15 cellular contexts compared by ENCODE assay signal in the genomic region with DNA sequence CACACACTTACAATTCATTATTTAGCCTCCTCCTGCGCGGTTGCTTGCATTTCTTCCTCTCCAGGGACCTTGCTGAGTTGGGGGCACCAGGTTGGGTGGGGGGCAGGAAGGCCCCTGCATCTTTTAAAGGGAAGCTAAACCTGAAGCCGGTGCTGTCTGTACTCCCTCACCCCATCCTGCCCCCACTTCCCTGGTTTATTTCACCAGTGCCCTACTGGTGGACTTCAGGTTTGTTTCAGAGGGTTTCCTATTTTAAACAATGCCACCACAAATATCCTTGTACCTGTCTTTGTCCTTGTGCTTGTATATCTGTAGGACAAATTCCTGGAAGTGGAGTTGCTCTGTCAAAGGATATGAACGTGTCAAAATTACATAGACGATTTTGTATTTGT. TPM values are rescaled to one million over a fixed set of nuclear protein-coding genes. Genes with fewer than 3 reads are reported as not detected.
DNase-seq lines count a peak whose midpoint lies in the region; ATAC-seq and TF ChIP-seq lines count a peak whose summit lies in the region.
"Had no signal": no experiment of that assay in that cellular context is flagged by ENCODE, and none has a peak within 500 bp of the region (broad histone marks: within the 10 kb centered on the region; RNA-seq: fewer than 3 reads in every experiment).

No MANE protein-coding gene starts in this region.

- peaks cover 59% of the 10 kb centered on the region for H3K4me1 Mint-ChIP-seq in nephron progenitor cell
- H3K4me1 Mint-ChIP-seq in activated naive CD8-positive, alpha-beta T cell treated with anti-CD3 and anti-CD28 coated beads for 36 hours, result peaks cover 3% of the 10 kb centered on the region
- H3K4me1 Mint-ChIP-seq in natural killer cell treated with Interleukin-12 subunit alpha and Interleukin-12 subunit beta and Interleukin-15 and Interleukin-18, amount 100 ng/mL, for 72 hours (ENCODE audit: low read depth in 2 of 2), result peaks cover 5 to 6% of the 10 kb centered on the region in 2 donors

- no peaks in the 10 kb centered on the region for H3K9me3 Mint-ChIP-seq in nephron progenitor cell
- no peaks in the 10 kb centered on the region for H3K9me3 Mint-ChIP-seq in activated naive CD8-positive, alpha-beta T cell treated with anti-CD3 and anti-CD28 coated beads for 36 hours
- H3K9me3 Mint-ChIP-seq in natural killer cell treated with Interleukin-12 subunit alpha and Interleukin-12 subunit beta and Interleukin-15 and Interleukin-18, amount 100 ng/mL, for 72 hours, result no peaks in the 10 kb centered on the region

- no peaks in the 10 kb centered on the region for H3K27me3 Mint-ChIP-seq in nephron progenitor cell (ENCODE audit: low read depth, poor library complexity)
- no peaks in the 10 kb centered on the region for H3K27me3 Mint-ChIP-seq in activated naive CD8-positive, alpha-beta T cell treated with anti-CD3 and anti-CD28 coated beads for 36 hours
- H3K27me3 Mint-ChIP-seq in natural killer cell treated with Interleukin-12 subunit alpha and Interleukin-12 subunit beta and Interleukin-15 and Interleukin-18, amount 100 ng/mL, for 72 hours, result no peaks in the 10 kb centered on the region

- in situ Hi-C loops in ACHN (cut with HindIII; ENCODE audit: low pct_ligation_motif_present, low pct_unique_long_range_greater_than_20kb, low sequenced_read_pairs), result no loop called here

- no peaks in the 10 kb centered on the region for H3K36me3 ChIP-seq in tibial nerve
- H3K36me3 ChIP-seq: ovary had no signal

- H3K4me1 ChIP-seq in tibial nerve, result peaks cover 0 to 10% (median 0%) of the 10 kb centered on the region in 4 donors

- peak overlapping the region; percentile 95 for H3K27ac Mint-ChIP-seq in nephron progenitor cell
- H3K27ac Mint-ChIP-seq in activated naive CD8-positive, alpha-beta T cell treated with anti-CD3 and anti-CD28 coated beads for 36 hours, result no peak overlapping the region
- H3K27ac Mint-ChIP-seq in natural killer cell treated with Interleukin-12 subunit alpha and Interleukin-12 subunit beta and Interleukin-15 and Interleukin-18, amount 100 ng/mL, for 72 hours, result no peak overlapping the region

- H3K36me3 Mint-ChIP-seq in nephron progenitor cell (ENCODE audit: low read depth), result peaks cover 5% of the 10 kb centered on the region
- H3K36me3 Mint-ChIP-seq in activated naive CD8-positive, alpha-beta T cell treated with anti-CD3 and anti-CD28 coated beads for 36 hours, result no peaks in the 10 kb centered on the region
- H3K36me3 Mint-ChIP-seq in natural killer cell treated with Interleukin-12 subunit alpha and Interleukin-12 subunit beta and Interleukin-15 and Interleukin-18, amount 100 ng/mL, for 72 hours, result no peaks in the 10 kb centered on the region

- H3K4me3 ChIP-seq in tibial nerve, result no peak overlapping the region
- H3K4me3 ChIP-seq in foreskin fibroblast (ENCODE audit: low read depth in 1 of 2, low read length in 2 of 2), result no peak overlapping the region
- H3K4me3 ChIP-seq: ovary had no signal

- no peak for TF ChIP-seq EP300 in tibial nerve (IDR thresholded peaks at IDR 0.05)

- H3K4me3 Mint-ChIP-seq in nephron progenitor cell, result peak overlapping the region; percentile 38
- no peak overlapping the region for H3K4me3 Mint-ChIP-seq in activated naive CD8-positive, alpha-beta T cell treated with anti-CD3 and anti-CD28 coated beads for 36 hours
- no peak overlapping the region for H3K4me3 Mint-ChIP-seq in natural killer cell treated with Interleukin-12 subunit alpha and Interleukin-12 subunit beta and Interleukin-15 and Interleukin-18, amount 100 ng/mL, for 72 hours

- no peaks in the 10 kb centered on the region for H3K9me3 ChIP-seq in tibial nerve
- H3K9me3 ChIP-seq: ovary had no signal

- H3K27ac ChIP-seq in tibial nerve, result no peak overlapping the region

- no peak for ATAC-seq in natural killer cell treated with Interleukin-12 subunit alpha and Interleukin-12 subunit beta and Interleukin-15 and Interleukin-18, amount 100 ng/mL, for 72 hours
- ATAC-seq: left lobe of liver had no signal

- peaks cover 0 to 3% of the 10 kb centered on the region in 2 donors for H3K27me3 ChIP-seq in tibial nerve
- H3K27me3 ChIP-seq: ovary had no signal

- DNase-seq in ACHN (peak; percentile 9), NCI-H69 (lab: John Stamatoyannopoulos, UW) (peak; percentile 51), dermis blood vessel endothelial cell (peak; percentile 10), nephron progenitor cell (no peak), tibial nerve (ENCODE audit: low spot score in 2 of 2) (no peak), foreskin fibroblast (no peak)
- DNase-seq in activated naive CD8-positive, alpha-beta T cell treated with anti-CD3 and anti-CD28 coated beads for 36 hours, result no peak
- no peak for DNase-seq in natural killer cell treated with Interleukin-12 subunit alpha and Interleukin-12 subunit beta and Interleukin-15 and Interleukin-18, amount 100 ng/mL, for 72 hours (ENCODE audit: low spot score)
- DNase-seq: activated CD4-positive, alpha-beta T cell treated with anti-CD3 and anti-CD28 coated beads for 48 hours; activated gamma-delta T cell; cerebellar nuclear complex; NCI-H1436; SW 1271 had no signal

- no peak for TF ChIP-seq POLR2A in tibial nerve (IDR thresholded peaks at IDR 0.05)

- no peak for TF ChIP-seq CTCF in nephron progenitor cell (IDR thresholded peaks at IDR 0.05)
- TF ChIP-seq CTCF in tibial nerve (IDR thresholded peaks at IDR 0.05), result no peak
- no peak for TF ChIP-seq CTCF in foreskin fibroblast (IDR thresholded peaks at IDR 0.05; ENCODE audit: low read depth, low read length)

- WGBS in tibial nerve, 2 donors, result 25 to 31% methylated on average over 5 of the region's 5 CpGs

RNA-seq across cellular contexts. Expression of gene PTK7, which starts 21.0 kb away (rescaled TPM):
- total RNA-seq in dermis blood vessel endothelial cell (23.0 and 29.9 TPM in 2 replicates), tibial nerve (1 to 10 TPM; 1.5 to 5.5 (median 3.9) TPM)
- 1 to 10 TPM; 3.3 to 3.9 TPM for total RNA-seq in activated naive CD8-positive, alpha-beta T cell treated with anti-CD3 and anti-CD28 coated beads for 36 hours
- total RNA-seq in natural killer cell treated with Interleukin-12 subunit alpha and Interleukin-12 subunit beta and Interleukin-15 and Interleukin-18, amount 100 ng/mL, for 72 hours, result 1 to 10 TPM; 1.2 to 4.1 TPM

RNA-seq across cellular contexts. Expression of gene KLC4, which starts 37.7 kb away (rescaled TPM):
- total RNA-seq in dermis blood vessel endothelial cell (17.3 and 19.9 TPM in 2 replicates), tibial nerve (10 to 100 TPM; 21.6 to 32.9 (median 23.8) TPM)
- 1 to 10 TPM; 9.5 to 10.0 TPM for total RNA-seq in activated naive CD8-positive, alpha-beta T cell treated with anti-CD3 and anti-CD28 coated beads for 36 hours
- 10 to 100 TPM; 12.3 to 13.0 TPM for total RNA-seq in natural killer cell treated with Interleukin-12 subunit alpha and Interleukin-12 subunit beta and Interleukin-15 and Interleukin-18, amount 100 ng/mL, for 72 hours

RNA-seq across cellular contexts. Expression of gene MRPL2, which starts 37.9 kb away (rescaled TPM):
- 18.5 and 19.4 TPM in 2 replicates for total RNA-seq in dermis blood vessel endothelial cell
- total RNA-seq in tibial nerve, result 10 to 100 TPM in 2 of 4 donors, 1 to 10 TPM in 2; 8.4 to 17.3 (median 11.6) TPM
- total RNA-seq in activated naive CD8-positive, alpha-beta T cell treated with anti-CD3 and anti-CD28 coated beads for 36 hours, result 100 to 1,000 TPM; 112 to 113 TPM
- total RNA-seq in natural killer cell treated with Interleukin-12 subunit alpha and Interleukin-12 subunit beta and Interleukin-15 and Interleukin-18, amount 100 ng/mL, for 72 hours, result 10 to 100 TPM; 41.7 to 59.6 TPM

RNA-seq across cellular contexts. Expression of gene CUL7, which starts 43.4 kb away (rescaled TPM):
- 38.9 and 39.5 TPM in 2 replicates for total RNA-seq in dermis blood vessel endothelial cell
- total RNA-seq in tibial nerve, result 10 to 100 TPM; 16.3 to 21.0 (median 17.9) TPM
- total RNA-seq in activated naive CD8-positive, alpha-beta T cell treated with anti-CD3 and anti-CD28 coated beads for 36 hours, result 10 to 100 TPM in 1 of 2 experiments, 1 to 10 TPM in 1; 9.3 to 10.2 TPM
- total RNA-seq in natural killer cell treated with Interleukin-12 subunit alpha and Interleukin-12 subunit beta and Interleukin-15 and Interleukin-18, amount 100 ng/mL, for 72 hours, result 1 to 10 TPM; 8.3 to 9.8 TPM

Comparison
In these comparisons a context has a peak if more than half of its experiments do, and no peak if none do; other contexts are left out.
1. DNase-seq: peak in ACHN (single experiment), NCI-H69 (single experiment) and dermis blood vessel endothelial cell (single experiment); none in nephron progenitor cell (single experiment), tibial nerve (0 of 2), activated naive CD8-positive, alpha-beta T cell treated with anti-CD3 and anti-CD28 coated beads for 36 hours (single experiment), foreskin fibroblast (0 of 2) and natural killer cell treated with Interleukin-12 subunit alpha and Interleukin-12 subunit beta and Interleukin-15 and Interleukin-18, amount 100 ng/mL, for 72 hours (single experiment).